ENCODE assay signal across 10 cellular contexts in the genomic region with DNA sequence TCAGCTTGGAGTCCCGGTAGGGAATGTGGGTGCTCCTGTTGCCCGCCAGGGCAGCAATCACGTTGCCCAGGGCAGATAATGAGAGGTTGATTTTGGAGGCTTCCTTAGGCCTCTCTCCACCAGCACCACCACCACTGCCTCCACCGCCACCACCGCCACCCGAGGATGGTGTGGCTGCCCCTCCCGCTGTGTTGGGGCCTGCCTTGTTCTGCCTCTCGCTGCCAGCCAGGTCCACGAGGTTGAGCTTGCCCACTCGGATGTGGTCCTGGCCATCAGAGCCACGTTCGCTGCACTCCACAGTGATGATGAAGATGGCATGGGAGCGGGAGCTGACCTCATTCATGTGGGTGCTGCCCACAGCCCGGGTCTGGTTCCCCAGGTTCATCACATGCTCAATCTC. TPM values are rescaled to one million over a fixed set of nuclear protein-coding genes. Genes with fewer than 3 reads are reported as not detected.
A peak's percentile ranks its signal among the peaks of the same experiment; 100 is the strongest.
DNase-seq lines count a peak whose midpoint lies in the region; ATAC-seq and TF ChIP-seq lines count a peak whose summit lies in the region.
"Had no signal": no experiment of that assay in that cellular context is flagged by ENCODE, and none has a peak within 500 bp of the region (broad histone marks: within the 10 kb centered on the region; RNA-seq: fewer than 3 reads in every experiment).

No MANE protein-coding gene starts in this region.

- H3K36me3 ChIP-seq in DND-41 (ENCODE audit: insufficient read depth, low read length), result no peaks in the 10 kb centered on the region
- H3K36me3 ChIP-seq in NT2/D1 (ENCODE audit: insufficient read depth, insufficient read length, low read length), result peaks cover 29% of the 10 kb centered on the region
- peaks cover 3% of the 10 kb centered on the region for H3K36me3 ChIP-seq in neural progenitor cell
- H3K36me3 ChIP-seq: colonic mucosa had no signal

- TF ChIP-seq CTCF in DND-41 (IDR thresholded peaks at IDR 0.05; ENCODE audit: borderline replicate concordance, extremely low read depth, low read length, poor library complexity, severe bottlenecking), result no peak
- no peak for TF ChIP-seq CTCF in epithelial cell of proximal tubule (conservative IDR thresholded peaks at IDR 0.05; ENCODE audit: low read depth, low read length)
- no peak for TF ChIP-seq CTCF in neural progenitor cell (IDR thresholded peaks at IDR 0.05)

- H3K27me3 ChIP-seq in DND-41 (ENCODE audit: insufficient read depth, low read length, poor library complexity) (no peaks in the 10 kb centered on the region), NT2/D1 (ENCODE audit: insufficient read depth, insufficient read length) (no peaks in the 10 kb centered on the region), neural progenitor cell (no peaks in the 10 kb centered on the region)
- H3K27me3 ChIP-seq: colonic mucosa had no signal

- H3K27me3 Mint-ChIP-seq in neural progenitor cell (ENCODE audit: insufficient read depth, low read depth), result peaks cover 19% of the 10 kb centered on the region

- no peaks in the 10 kb centered on the region for H3K9me3 Mint-ChIP-seq in neural progenitor cell

- H3K4me1 Mint-ChIP-seq in neural progenitor cell, result peaks cover 54% of the 10 kb centered on the region

- H3K4me1 ChIP-seq in DND-41 (ENCODE audit: insufficient read depth, low read length) (peaks cover 54% of the 10 kb centered on the region), NT2/D1 (ENCODE audit: insufficient read depth, insufficient read length) (peaks cover 12% of the 10 kb centered on the region), neural progenitor cell (peaks cover 20% of the 10 kb centered on the region)
- H3K4me1 ChIP-seq: colonic mucosa had no signal

- peaks cover 13% of the 10 kb centered on the region; the same call in 1 of the 2 replicates for H3K79me2 ChIP-seq in DND-41 (ENCODE audit: insufficient read depth, low read length)
- peaks cover 49% of the 10 kb centered on the region for H3K79me2 ChIP-seq in neural progenitor cell (ENCODE audit: low read depth)

- H3K4me2 ChIP-seq in DND-41 (ENCODE audit: insufficient read depth, low read length) (peak overlapping the region; percentile 95), neural progenitor cell (peak overlapping the region; percentile 83)

- peak overlapping the region; percentile 88 for H3K4me3 Mint-ChIP-seq in neural progenitor cell

- DNase-seq in DND-41 (no peak), NT2/D1 (ENCODE audit: low read depth, low spot score) (no peak), epithelial cell of proximal tubule (ENCODE audit: low read depth) (no peak), neural progenitor cell (ENCODE audit: low spot score) (no peak), NCI-H1092 (lab: John Stamatoyannopoulos, UW) (no peak)
- DNase-seq: activated T-cell treated with anti-CD3 and anti-CD28 coated beads, Interleukin-2, amount 50 U/mL, for 1 hour; colonic mucosa; EL had no signal

- no peak overlapping the region for H2AFZ ChIP-seq in DND-41 (ENCODE audit: low read depth, low read length)
- H2AFZ ChIP-seq in neural progenitor cell (replicated peaks), result no peak overlapping the region

- H3K27ac ChIP-seq in DND-41 (ENCODE audit: low read length) (no peak overlapping the region), neural progenitor cell (no peak overlapping the region)
- H3K27ac ChIP-seq: colonic mucosa had no signal

- peaks cover 12% of the 10 kb centered on the region for H3K36me3 Mint-ChIP-seq in neural progenitor cell

- H3K9me3 ChIP-seq in DND-41 (ENCODE audit: insufficient read depth, low read length, severe bottlenecking) (no peaks in the 10 kb centered on the region), NT2/D1 (ENCODE audit: insufficient read depth, low read length) (no peaks in the 10 kb centered on the region), neural progenitor cell (ENCODE audit: low read depth) (no peaks in the 10 kb centered on the region)
- H3K9me3 ChIP-seq: colonic mucosa had no signal

- peaks cover 34% of the 10 kb centered on the region for H3F3A ChIP-seq in neural progenitor cell (ENCODE audit: low read depth)

- H3K4me3 ChIP-seq in DND-41 (ENCODE audit: low read depth in 1 of 2, low read length in 2 of 2), result peak overlapping the region in 1 of 2 experiments; percentile 65; a peak in 2 of 4 replicates
- no peak overlapping the region for H3K4me3 ChIP-seq in NT2/D1 (ENCODE audit: insufficient read length, low read depth)
- H3K4me3 ChIP-seq in epithelial cell of proximal tubule (ENCODE audit: low read depth, low read length), result peak overlapping the region; percentile 84
- H3K4me3 ChIP-seq in neural progenitor cell, result peak overlapping the region; percentile 93

- ATAC-seq in DND-41 (ENCODE audit: insufficient read depth, low read depth), result no peak
- ATAC-seq in GM21526 (IDR thresholded peaks at IDR 0.05; ENCODE audit: low FRiP score, unreplicated experiment), result no peak
- no peak for ATAC-seq in GM18520 (IDR thresholded peaks at IDR 0.05; ENCODE audit: unreplicated experiment)

- H3K27ac Mint-ChIP-seq in neural progenitor cell, result no peak overlapping the region

- H3K9ac ChIP-seq in DND-41 (ENCODE audit: low read depth, low read length), result peak overlapping the region; percentile 66
- peak overlapping the region; percentile 83 for H3K9ac ChIP-seq in NT2/D1 (ENCODE audit: insufficient read length, low read depth)
- no peak overlapping the region for H3K9ac ChIP-seq in neural progenitor cell

- peaks cover 2% of the 10 kb centered on the region for H4K20me1 ChIP-seq in DND-41 (ENCODE audit: insufficient read depth, low read length)
- peaks cover 25% of the 10 kb centered on the region for H4K20me1 ChIP-seq in neural progenitor cell (ENCODE audit: low read depth)

RNA-seq across cellular contexts. Expression of a gene that starts 1.3 kb away (rescaled TPM):
- 26.3 and 30.1 TPM in 2 replicates for total RNA-seq in epithelial cell of proximal tubule
- total RNA-seq in neural progenitor cell (ENCODE audit: low replicate concordance), result 13.2 and 25.9 TPM in 2 replicates

RNA-seq across cellular contexts. Expression of a gene that starts 52.9 kb away (rescaled TPM):
- total RNA-seq in epithelial cell of proximal tubule, result 90.4 and 154 TPM in 2 replicates
- 123 and 238 TPM in 2 replicates for total RNA-seq in neural progenitor cell (ENCODE audit: low replicate concordance)
